ENCODE assay signal across 15 cellular contexts in the genomic region with DNA sequence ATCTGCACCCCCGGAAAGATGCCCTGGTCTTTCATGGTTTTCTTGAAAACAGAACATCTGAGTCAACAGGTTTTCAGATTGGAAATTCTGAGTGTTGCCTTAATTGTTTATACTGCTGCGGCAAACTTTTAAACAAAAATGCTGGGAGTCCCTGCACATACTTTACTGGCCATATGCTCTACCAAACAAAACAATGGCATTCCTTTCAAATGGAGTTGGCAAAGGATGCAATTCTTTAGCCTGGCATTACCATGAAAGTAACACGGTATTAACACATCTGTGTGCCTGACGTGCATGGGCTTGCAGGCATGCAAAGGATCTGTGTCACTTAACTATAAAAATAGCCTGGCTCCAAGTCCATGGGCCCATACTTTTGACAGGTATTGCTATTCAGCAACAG. TPM values are rescaled to one million over a fixed set of nuclear protein-coding genes. Genes with fewer than 3 reads are reported as not detected.
DNase-seq lines count a peak whose midpoint lies in the region; ATAC-seq and TF ChIP-seq lines count a peak whose summit lies in the region.
"Had no signal": no experiment of that assay in that cellular context is flagged by ENCODE, and none has a peak within 500 bp of the region (broad histone marks: within the 10 kb centered on the region; RNA-seq: fewer than 3 reads in every experiment).

No MANE protein-coding gene starts in this region.

- H3K4me1 ChIP-seq in fibroblast of lung (ENCODE audit: control insufficient read depth, extremely low read depth, insufficient read depth, low read length) (peaks cover 10% of the 10 kb centered on the region), osteoblast (ENCODE audit: insufficient read depth, low read length) (peaks cover 42% of the 10 kb centered on the region)

- H3K27me3 ChIP-seq in fibroblast of lung (ENCODE audit: control insufficient read depth, insufficient read depth, low read length) (no peaks in the 10 kb centered on the region), osteoblast (ENCODE audit: insufficient read depth, low read length) (no peaks in the 10 kb centered on the region)

- intact Hi-C loops in natural killer cell (cut with micrococcal nuclease) = no loop called here

- H3K27ac ChIP-seq in RWPE1 (peak overlapping the region; percentile 30; the same call in 1 of the 2 replicates), fibroblast of lung (ENCODE audit: insufficient read depth, low read length) (peak overlapping the region; percentile 88), osteoblast (ENCODE audit: low read depth, low read length) (peak overlapping the region; percentile 88)
- H3K27ac ChIP-seq: C4-2B had no signal

- ATAC-seq in HG03460 (IDR thresholded peaks at IDR 0.05; ENCODE audit: unreplicated experiment) (no peak), natural killer cell (no peak)
- ATAC-seq: activated T-cell treated with anti-CD3 and anti-CD28 coated beads, Interleukin-2, amount 50 U/mL, for 72 hours; GM12878 had no signal

- H3K9me3 ChIP-seq in fibroblast of lung (ENCODE audit: control insufficient read depth, insufficient read depth, low read depth, low read length) (no peaks in the 10 kb centered on the region), osteoblast (ENCODE audit: low read depth, low read length) (no peaks in the 10 kb centered on the region)

- H3K27ac Mint-ChIP-seq in activated CD4-positive, alpha-beta memory T cell treated with anti-CD3 and anti-CD28 coated beads, Interleukin-2, amount 10 ng/mL, durations not matched to agents 7 days and 5 days = no peak overlapping the region
- H3K27ac Mint-ChIP-seq in natural killer cell = no peak overlapping the region
- H3K27ac Mint-ChIP-seq: activated T-cell treated with anti-CD3 and anti-CD28 coated beads, Interleukin-2, amount 50 U/mL, for 72 hours had no signal

- H3K4me2 ChIP-seq in fibroblast of lung (ENCODE audit: extremely low read depth, insufficient read depth, low read length) = peak overlapping the region; percentile 85
- peak overlapping the region; percentile 92 for H3K4me2 ChIP-seq in osteoblast (ENCODE audit: insufficient read depth, low read length)

- H3K27me3 Mint-ChIP-seq in activated CD4-positive, alpha-beta memory T cell treated with anti-CD3 and anti-CD28 coated beads, Interleukin-2, amount 10 ng/mL, durations not matched to agents 7 days and 5 days = peaks cover 49% of the 10 kb centered on the region
- H3K27me3 Mint-ChIP-seq in natural killer cell (ENCODE audit: low read depth in 2 of 2) = peaks cover 40 to 80% of the 10 kb centered on the region in 2 donors

- H3K9me3 Mint-ChIP-seq in activated CD4-positive, alpha-beta memory T cell treated with anti-CD3 and anti-CD28 coated beads, Interleukin-2, amount 10 ng/mL, durations not matched to agents 7 days and 5 days = no peaks in the 10 kb centered on the region
- H3K9me3 Mint-ChIP-seq in natural killer cell = no peaks in the 10 kb centered on the region
- H3K9me3 Mint-ChIP-seq: activated T-cell treated with anti-CD3 and anti-CD28 coated beads, Interleukin-2, amount 50 U/mL, for 72 hours had no signal

- no peak overlapping the region for H3K4me3 Mint-ChIP-seq in activated CD4-positive, alpha-beta memory T cell treated with anti-CD3 and anti-CD28 coated beads, Interleukin-2, amount 10 ng/mL, durations not matched to agents 7 days and 5 days
- H3K4me3 Mint-ChIP-seq in natural killer cell = no peak overlapping the region

- H2AFZ ChIP-seq in fibroblast of lung (ENCODE audit: low read length) = no peak overlapping the region
- no peak overlapping the region for H2AFZ ChIP-seq in osteoblast (ENCODE audit: low read length)

- H4K20me1 ChIP-seq in fibroblast of lung (ENCODE audit: control insufficient read depth, extremely low read depth, insufficient read depth, low read length) = no peaks in the 10 kb centered on the region
- peaks cover 48% of the 10 kb centered on the region for H4K20me1 ChIP-seq in osteoblast (ENCODE audit: insufficient read depth, low read length)

- peak overlapping the region; percentile 82 for H3K9ac ChIP-seq in fibroblast of lung (ENCODE audit: insufficient read depth, low read length)

- peaks cover 2% of the 10 kb centered on the region for H3K36me3 ChIP-seq in fibroblast of lung (ENCODE audit: control insufficient read depth, insufficient read depth, low read length)
- H3K36me3 ChIP-seq in osteoblast (ENCODE audit: insufficient read depth, low read length) = peaks cover 57% of the 10 kb centered on the region

- H3K79me2 ChIP-seq in fibroblast of lung (ENCODE audit: control insufficient read depth, insufficient read depth, low read length) (peaks cover 95% of the 10 kb centered on the region), osteoblast (ENCODE audit: insufficient read depth, low read length) (peaks cover 95% of the 10 kb centered on the region)

- DNase-seq in DMS 273 (lab: John Stamatoyannopoulos, UW; ENCODE audit: unreplicated experiment) = peak; percentile 82
- DNase-seq in RWPE1 (ENCODE audit: low spot score) = peak; percentile 74
- peak; percentile 68 to 81 for DNase-seq in fibroblast of lung (ENCODE audit: low read depth in 2 of 2)
- no peak for DNase-seq in osteoblast (ENCODE audit: insufficient read length, low spot score, missing footprints)
- DNase-seq in activated CD4-positive, alpha-beta memory T cell treated with anti-CD3 and anti-CD28 coated beads, Interleukin-2, amount 10 ng/mL, durations not matched to agents 7 days and 5 days = no peak
- DNase-seq in natural killer cell = no peak
- DNase-seq in NCI-H774 (lab: John Stamatoyannopoulos, UW) = no peak
- DNase-seq: activated T-cell treated with anti-CD3 and anti-CD28 coated beads, Interleukin-2, amount 50 U/mL, for 72 hours; effector memory CD4-positive, alpha-beta T cell; mesendoderm; NCI-H82; stimulated activated CD4-positive, alpha-beta T cell treated with anti-CD3 and anti-CD28 coated beads, Interleukin-15, amount 100 ng/mL, for 24 hours had no signal

- no peaks in the 10 kb centered on the region for H3K36me3 Mint-ChIP-seq in activated CD4-positive, alpha-beta memory T cell treated with anti-CD3 and anti-CD28 coated beads, Interleukin-2, amount 10 ng/mL, durations not matched to agents 7 days and 5 days (ENCODE audit: low read depth)
- no peaks in the 10 kb centered on the region for H3K36me3 Mint-ChIP-seq in natural killer cell

- CTCF ChIA-PET in RWPE1 (lab: Yijun Ruan, JAX) = interaction anchor here (0.6 to 0.7 kb wide), 2 partner anchors 937 to 1312 kb away, joined by 3 read pairs; no protein-coding TSS in a partner anchor
- CTCF ChIA-PET in activated CD4-positive, alpha-beta memory T cell treated with anti-CD3 and anti-CD28 coated beads, Interleukin-2, amount 10 ng/mL, durations not matched to agents 7 days and 5 days (lab: Charles Lee) = no interaction called here

- H3K4me3 ChIP-seq in fibroblast of lung (replicated peaks in 1 of 4; ENCODE audit: control extremely low read depth in 1 of 4, insufficient read depth in 1 of 4, low read depth in 3 of 4, low read length in 4 of 4) (peak overlapping the region; percentile 81 to 88 (median 86)), osteoblast (ENCODE audit: insufficient read depth, low read length) (peak overlapping the region; percentile 87)
- H3K4me3 ChIP-seq: GM12878 had no signal

- POLR2A ChIA-PET in RWPE1 (lab: Yijun Ruan, JAX; ENCODE audit: low non-redundant PET) = no interaction called here
- POLR2A ChIA-PET in activated CD4-positive, alpha-beta memory T cell treated with anti-CD3 and anti-CD28 coated beads, Interleukin-2, amount 10 ng/mL, durations not matched to agents 7 days and 5 days (lab: Charles Lee) = no interaction called here

- no peaks in the 10 kb centered on the region for H3K4me1 Mint-ChIP-seq in activated CD4-positive, alpha-beta memory T cell treated with anti-CD3 and anti-CD28 coated beads, Interleukin-2, amount 10 ng/mL, durations not matched to agents 7 days and 5 days
- peaks cover 6 to 7% of the 10 kb centered on the region in 2 donors for H3K4me1 Mint-ChIP-seq in natural killer cell

- TF ChIP-seq CTCF in RWPE1 (conservative IDR thresholded peaks at IDR 0.05; ENCODE audit: low read depth) (no peak), fibroblast of lung (conservative IDR thresholded peaks at IDR 0.05 in 1 of 2, IDR thresholded peaks at IDR 0.05 in 1 of 2; ENCODE audit: low read depth in 1 of 2, low read length in 2 of 2) (no peak), osteoblast (IDR thresholded peaks at IDR 0.05; ENCODE audit: extremely low read depth, low read depth, low read length) (no peak), natural killer cell (IDR thresholded peaks at IDR 0.05) (no peak)

RNA-seq across cellular contexts. Expression of a gene that starts 4.2 kb away (rescaled TPM):
- total RNA-seq in fibroblast of lung = 4.1 and 15.0 TPM in 2 replicates
- 19.4 and 108 TPM in 2 replicates for polyA plus RNA-seq in fibroblast of lung
- polyA plus RNA-seq in fibroblast of lung (2012) = 25.5 and 155 TPM in 2 replicates
- polyA minus RNA-seq in fibroblast of lung (ENCODE audit: low replicate concordance) = 54.1 and 277 TPM in 2 replicates
- total RNA-seq in osteoblast = 97.8 and 107 TPM in 2 replicates
- total RNA-seq in activated CD4-positive, alpha-beta memory T cell treated with anti-CD3 and anti-CD28 coated beads, Interleukin-2, amount 10 ng/mL, durations not matched to agents 7 days and 5 days = not detected
- under 1 TPM in 1 of 3 donors, not detected in 2; 0.65 TPM for total RNA-seq in natural killer cell

Comparison
In these comparisons a context has a peak if more than half of its experiments do, and no peak if none do; other contexts are left out.
1. DNase-seq: peak in DMS 273 (single experiment), RWPE1 (single experiment) and fibroblast of lung (2 of 2); none in osteoblast (single experiment), activated CD4-positive, alpha-beta memory T cell treated with anti-CD3 and anti-CD28 coated beads, Interleukin-2, amount 10 ng/mL, durations not matched to agents 7 days and 5 days (single experiment), natural killer cell (single experiment) and NCI-H774 (single experiment).
2. H3K27ac ChIP-seq: peak in every context shown above with its lines; median percentile 88 in fibroblast of lung; 88 in osteoblast; 30 in RWPE1.